In the genomic region with DNA sequence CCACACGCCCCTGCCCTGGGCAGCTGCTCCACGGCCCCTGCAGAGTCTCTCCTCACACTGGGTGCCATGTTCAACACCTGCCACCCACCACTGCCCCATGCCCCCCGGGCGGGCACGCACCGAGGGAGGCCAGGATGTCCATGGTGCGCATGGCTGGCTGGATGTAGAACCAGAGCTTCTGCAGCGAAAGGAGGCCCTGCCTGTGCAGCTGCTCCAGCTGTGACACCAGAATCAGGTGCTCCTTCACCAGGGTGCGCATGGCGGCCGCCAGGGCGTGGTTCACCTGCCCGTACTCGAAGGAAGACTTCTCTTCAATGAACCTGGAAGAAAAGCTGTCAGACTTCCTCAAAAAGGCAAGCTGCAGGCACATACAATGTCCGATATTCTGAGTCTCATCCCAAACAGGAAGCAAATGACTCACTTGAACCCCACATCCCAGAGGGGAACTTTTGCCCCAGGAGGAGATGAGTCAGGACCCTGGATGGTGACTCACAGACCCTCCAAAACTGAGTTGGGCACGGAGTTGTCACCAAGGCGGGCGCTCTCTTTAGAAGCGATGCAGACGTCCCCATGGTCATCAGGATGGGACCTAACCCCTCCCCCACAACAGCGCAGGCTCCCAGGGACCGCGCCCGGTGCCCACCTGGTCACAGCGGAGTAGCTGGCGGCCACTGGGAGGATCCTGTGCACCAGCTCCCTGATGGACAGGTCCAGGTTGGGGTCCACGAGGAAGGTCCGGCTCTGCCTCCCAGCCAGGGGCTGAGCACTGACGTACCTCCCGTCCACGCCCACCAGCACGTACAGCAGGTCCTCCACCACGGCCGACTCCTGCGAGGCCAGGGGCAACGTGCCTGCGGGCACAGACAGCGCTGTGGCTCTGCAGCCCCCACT, we compare ENCODE assay signal across 12 cellular contexts. TPM values are rescaled to one million over a fixed set of nuclear protein-coding genes. Genes with fewer than 3 reads are reported as not detected.
DNase-seq lines count a peak whose midpoint lies in the region; ATAC-seq and TF ChIP-seq lines count a peak whose summit lies in the region.
"Had no signal": no experiment of that assay in that cellular context is flagged by ENCODE, and none has a peak within 500 bp of the region (broad histone marks: within the 10 kb centered on the region; RNA-seq: fewer than 3 reads in every experiment).

No MANE protein-coding gene starts in this region.

- H2AK5ac ChIP-seq in mesenchymal stem cell (ENCODE audit: low read length, severe bottlenecking): peak overlapping the region; percentile 49

- no peak overlapping the region for H2BK5ac ChIP-seq in mesenchymal stem cell (ENCODE audit: low read depth, low read length, poor library complexity, severe bottlenecking)

- H3K4ac ChIP-seq in mesenchymal stem cell (ENCODE audit: low read depth in 1 of 2, low read length in 2 of 2): no peak overlapping the region

- no peaks in the 10 kb centered on the region for H3K9me3 ChIP-seq in MG63
- H3K9me3 ChIP-seq in mesenchymal stem cell (ENCODE audit: control insufficient read depth, low read length): no peaks in the 10 kb centered on the region
- no peaks in the 10 kb centered on the region for H3K9me3 ChIP-seq in OCI-LY7 (ENCODE audit: low read length)

- in situ Hi-C loops in brain microvascular endothelial cell (cut with HindIII; ENCODE audit: low pct_ligation_motif_present, low sequenced_read_pairs): no loop called here

- H3K4me1 ChIP-seq in mesenchymal stem cell (ENCODE audit: control insufficient read depth, insufficient read depth, low read depth, low read length) (peaks cover 16% of the 10 kb centered on the region), OCI-LY7 (ENCODE audit: insufficient read depth, low read length, poor library complexity, severe bottlenecking) (no peaks in the 10 kb centered on the region)

- CTCF ChIA-PET in OCI-LY7 (lab: Charles Lee; ENCODE audit: unreplicated experiment): no interaction called here

- H3K36me3 ChIP-seq in MG63 (peaks cover 23% of the 10 kb centered on the region), brain microvascular endothelial cell (replicated peaks) (peaks cover 54% of the 10 kb centered on the region), mesenchymal stem cell (ENCODE audit: control insufficient read depth in 1 of 2, insufficient read depth in 2 of 2, low read depth in 1 of 2, low read length in 2 of 2) (peaks cover 83 to 84% of the 10 kb centered on the region in 2 experiments), OCI-LY7 (ENCODE audit: insufficient read depth, low read length) (peaks cover 84% of the 10 kb centered on the region)

- no peaks in the 10 kb centered on the region for H3K9me2 ChIP-seq in OCI-LY7 (ENCODE audit: insufficient read depth, low read length)

- no peak overlapping the region for H3K9ac ChIP-seq in mesenchymal stem cell (ENCODE audit: low read length)

- no peaks in the 10 kb centered on the region for H4K20me1 ChIP-seq in OCI-LY7 (ENCODE audit: insufficient read depth, low read length)

- H2BK15ac ChIP-seq in mesenchymal stem cell (ENCODE audit: low read depth, poor library complexity, severe bottlenecking): no peak overlapping the region

- peaks cover 29% of the 10 kb centered on the region for H3K79me1 ChIP-seq in mesenchymal stem cell (replicated peaks; ENCODE audit: low read length, poor library complexity, severe bottlenecking)

- H2AFZ ChIP-seq in mesenchymal stem cell (ENCODE audit: low read depth, low read length) (no peak overlapping the region), OCI-LY7 (ENCODE audit: low read length) (no peak overlapping the region)

- peak; percentile 84 for DNase-seq in AG20443 (ENCODE audit: low spot score)
- DNase-seq in MG63: peak; percentile 56
- peak; percentile 60 for DNase-seq in brain microvascular endothelial cell
- DNase-seq in mesenchymal stem cell: peak; percentile 76
- DNase-seq in NCI-H2171 treated with DMSO at 0.1 percent for 48 hours (lab: John Stamatoyannopoulos, UW): no peak
- no peak for DNase-seq in AML-193 (lab: John Stamatoyannopoulos, UW)
- no peak for DNase-seq in OCI-LY7 (ENCODE audit: low spot score)
- DNase-seq: DMS53, NCI-H748 treated with DMSO at 0.1 percent for 48 hours, occipital lobe had no signal

- peak overlapping the region; percentile 1 for H2BK120ac ChIP-seq in mesenchymal stem cell (ENCODE audit: low read depth, low read length)

- no peaks in the 10 kb centered on the region for H3K27me3 ChIP-seq in MG63
- no peaks in the 10 kb centered on the region for H3K27me3 ChIP-seq in brain microvascular endothelial cell (replicated peaks)
- no peaks in the 10 kb centered on the region for H3K27me3 ChIP-seq in mesenchymal stem cell (ENCODE audit: control insufficient read depth in 1 of 2, insufficient read depth in 1 of 2, low read length in 2 of 2)

- WGBS in mesenchymal stem cell: 60% methylated on average over 38 of the region's 38 CpGs

- intact Hi-C loops in OCI-LY7 (cut with micrococcal nuclease; ENCODE audit: unreplicated experiment): no loop called here

- POLR2A ChIA-PET in OCI-LY7 (lab: Charles Lee): interaction anchor here (0.6 kb wide), 1 partner anchor 31 kb away, joined by 3 read pairs; no protein-coding TSS in a partner anchor

- peak overlapping the region in 1 of 2 experiments; percentile 35 for H3K14ac ChIP-seq in mesenchymal stem cell (ENCODE audit: low read length in 2 of 2)

- peak overlapping the region in 1 of 2 experiments; percentile 57 for H3K23ac ChIP-seq in mesenchymal stem cell (ENCODE audit: low read length in 2 of 2)

- H4K91ac ChIP-seq in mesenchymal stem cell (ENCODE audit: low read length): peak overlapping the region; percentile 88

- peak overlapping the region; percentile 82 for H4K8ac ChIP-seq in mesenchymal stem cell (ENCODE audit: low read length)

- no peaks in the 10 kb centered on the region for H3K79me2 ChIP-seq in OCI-LY7 (ENCODE audit: insufficient read depth, low read depth, low read length)

- H3K18ac ChIP-seq in mesenchymal stem cell (ENCODE audit: low read depth in 1 of 2, low read length in 2 of 2): peak overlapping the region; percentile 44 to 65

- BruUV-seq in OCI-LY7 (replicated peaks; lab: Mats Ljungman, UMichigan): no TSS peak

- peak overlapping the region; percentile 25 for H3K4me2 ChIP-seq in mesenchymal stem cell (ENCODE audit: low read length, poor library complexity, severe bottlenecking)
- H3K4me2 ChIP-seq in OCI-LY7 (ENCODE audit: low read length): no peak overlapping the region

- H2BK12ac ChIP-seq in mesenchymal stem cell (ENCODE audit: low read length in 2 of 2): peak overlapping the region in 1 of 2 experiments; percentile 4

- ATAC-seq in GM18498 (IDR thresholded peaks at IDR 0.05; ENCODE audit: unreplicated experiment): no peak
- ATAC-seq: WTC11 had no signal

- no peak overlapping the region for H3K4me3 ChIP-seq in MG63
- H3K4me3 ChIP-seq in brain microvascular endothelial cell (ENCODE audit: low read depth, low read length): no peak overlapping the region
- H3K4me3 ChIP-seq in mesenchymal stem cell (ENCODE audit: insufficient read depth in 1 of 2, low read depth in 1 of 2, low read length in 2 of 2): peak overlapping the region in 1 of 2 experiments; percentile 4
- H3K4me3 ChIP-seq in OCI-LY7 (ENCODE audit: low read depth, low read length, poor library complexity, severe bottlenecking): no peak overlapping the region

- no peak overlapping the region for H3K27ac ChIP-seq in brain microvascular endothelial cell
- H3K27ac ChIP-seq in mesenchymal stem cell (ENCODE audit: low read length, poor library complexity, severe bottlenecking): peak overlapping the region; percentile 46
- no peak overlapping the region for H3K27ac ChIP-seq in OCI-LY7 (ENCODE audit: low read depth, low read length, poor library complexity, severe bottlenecking)

- no peak for TF ChIP-seq CTCF in brain microvascular endothelial cell (IDR thresholded peaks at IDR 0.05; ENCODE audit: low read depth, low read length, missing control alignments)
- TF ChIP-seq CTCF in OCI-LY7 (conservative IDR thresholded peaks at IDR 0.05; ENCODE audit: low read length): no peak

RNA-seq across cellular contexts. Expression of a gene that starts 15.5 kb away (rescaled TPM):
- 58.6 and 80.8 TPM in 2 replicates for total RNA-seq in MG63 (2014; rRNA removed; shearing (Covaris generic); ENCODE audit: low replicate concordance)
- 36.2 TPM for polyA plus RNA-seq in mesenchymal stem cell (2013, experiment 1 of 2)
- 35.4 TPM for polyA plus RNA-seq in mesenchymal stem cell (2013, experiment 2 of 2)
- 37.8 and 40.5 TPM in 2 replicates for total RNA-seq in OCI-LY7 (2014; rRNA removed; shearing (Covaris generic))
- total RNA-seq in OCI-LY7 (2022): 53.0 and 56.1 TPM in 2 replicates

RNA-seq across cellular contexts. Expression of a gene that starts 15.6 kb away (rescaled TPM):
- 42.0 and 75.7 TPM in 2 replicates for total RNA-seq in MG63 (2014; rRNA removed; shearing (Covaris generic); ENCODE audit: low replicate concordance)
- 17.8 TPM for polyA plus RNA-seq in mesenchymal stem cell (2013, experiment 1 of 2)
- 17.9 TPM for polyA plus RNA-seq in mesenchymal stem cell (2013, experiment 2 of 2)
- total RNA-seq in OCI-LY7 (2014; rRNA removed; shearing (Covaris generic)): 64.7 and 95.0 TPM in 2 replicates
- total RNA-seq in OCI-LY7 (2022): 60.6 and 68.8 TPM in 2 replicates

RNA-seq across cellular contexts. Expression of a gene that starts 16.5 kb away (rescaled TPM):
- total RNA-seq in MG63 (2014; rRNA removed; shearing (Covaris generic); ENCODE audit: low replicate concordance): 0.52 and 1.5 TPM in 2 replicates
- 0.50 TPM for polyA plus RNA-seq in mesenchymal stem cell (2013, experiment 1 of 2)
- polyA plus RNA-seq in mesenchymal stem cell (2013, experiment 2 of 2): 0.41 TPM
- 7.5 and 10.0 TPM in 2 replicates for total RNA-seq in OCI-LY7 (2014; rRNA removed; shearing (Covaris generic))
- total RNA-seq in OCI-LY7 (2022): 16.3 and 17.6 TPM in 2 replicates

RNA-seq across cellular contexts. Expression of a gene that starts 43.5 kb away (rescaled TPM):
- total RNA-seq in MG63 (2014; rRNA removed; shearing (Covaris generic); ENCODE audit: low replicate concordance): not detected in 2 replicates
- polyA plus RNA-seq in mesenchymal stem cell (2013, experiment 1 of 2): 0.54 TPM
- 0.47 TPM for polyA plus RNA-seq in mesenchymal stem cell (2013, experiment 2 of 2)
- not detected in 2 replicates for total RNA-seq in OCI-LY7 (2014; rRNA removed; shearing (Covaris generic))
- total RNA-seq in OCI-LY7 (2022): not detected in 2 replicates

RNA-seq across cellular contexts. Expression of a gene that starts 54.0 kb away (rescaled TPM):
- not detected in 2 replicates for total RNA-seq in MG63 (2014; rRNA removed; shearing (Covaris generic); ENCODE audit: low replicate concordance)
- not detected for polyA plus RNA-seq in mesenchymal stem cell (2013, experiment 1 of 2)
- not detected for polyA plus RNA-seq in mesenchymal stem cell (2013, experiment 2 of 2)
- total RNA-seq in OCI-LY7 (2014; rRNA removed; shearing (Covaris generic)): not detected in 2 replicates
- not detected in 2 replicates for total RNA-seq in OCI-LY7 (2022)
- total RNA-seq: occipital lobe had no signal

Comparison
In these comparisons a context has a peak if more than half of its experiments do, and no peak if none do; other contexts are left out.
1. DNase-seq: peak in AG20443 (single experiment), MG63 (single experiment), brain microvascular endothelial cell (single experiment) and mesenchymal stem cell (single experiment); none in NCI-H2171 treated with DMSO at 0.1 percent for 48 hours (single experiment), AML-193 (0 of 2) and OCI-LY7 (single experiment).